Comparison of ENCODE assay signal across 1 cellular context in genomic region chr6:15026832-15027231, GRCh38.
TF ChIP-seq lines count a peak whose summit lies in the region.

No MANE protein-coding gene starts in this region.

TF ChIP-seq in HepG2, 621 proteins besides CTCF, POLR2A, EP300 and RAD21 (continued from another document and continues in another):
- TF ChIP-seq AHDC1 (CRISPR knock-in tag; IDR thresholded peaks at IDR 0.05; ENCODE audit: borderline replicate concordance): peak; percentile 83
- no peak for TF ChIP-seq ZBTB33 (CRISPR knock-in tag; IDR thresholded peaks at IDR 0.05)
- no peak for TF ChIP-seq ZNF407 (CRISPR knock-in tag; IDR thresholded peaks at IDR 0.05; ENCODE audit: not compliant biosample characterization)
- TF ChIP-seq ZNF513 (CRISPR knock-in tag; conservative IDR thresholded peaks at IDR 0.05): no peak
- no peak for TF ChIP-seq ZFX (CRISPR knock-in tag; IDR thresholded peaks at IDR 0.05; ENCODE audit: low read depth)
- TF ChIP-seq PCBP1 (IDR thresholded peaks at IDR 0.05; ENCODE audit: borderline replicate concordance, low read depth, low read length): no peak
- no peak for TF ChIP-seq TCF7 (IDR thresholded peaks at IDR 0.05; ENCODE audit: low read depth)
- no peak for TF ChIP-seq SAFB2 (CRISPR knock-in tag; IDR thresholded peaks at IDR 0.05; ENCODE audit: borderline replicate concordance, low read depth)
- TF ChIP-seq ZNF761 (CRISPR knock-in tag; conservative IDR thresholded peaks at IDR 0.05): no peak
- TF ChIP-seq TARDBP (CRISPR knock-in tag; IDR thresholded peaks at IDR 0.05): peak; percentile 52; the same call in 1 of the 2 replicates
- TF ChIP-seq ZFP90 (CRISPR knock-in tag; IDR thresholded peaks at IDR 0.05; ENCODE audit: borderline replicate concordance): no peak
- peak; percentile 80 for TF ChIP-seq SKI (IDR thresholded peaks at IDR 0.05; ENCODE audit: partially characterized antibody)
- no peak; the same call in 1 of the 2 replicates for TF ChIP-seq ZNF121 (CRISPR knock-in tag; IDR thresholded peaks at IDR 0.05)
- TF ChIP-seq ZNF251 (CRISPR knock-in tag; IDR thresholded peaks at IDR 0.05): no peak
- TF ChIP-seq FOXK2 (IDR thresholded peaks at IDR 0.05): peak; percentile 53; the same call in 1 of the 2 replicates
- TF ChIP-seq MXD1 (CRISPR knock-in tag; IDR thresholded peaks at IDR 0.05): no peak
- TF ChIP-seq NR1H2 (CRISPR knock-in tag; IDR thresholded peaks at IDR 0.05; ENCODE audit: borderline replicate concordance, low read depth): no peak
- TF ChIP-seq ZNF770 (CRISPR knock-in tag; IDR thresholded peaks at IDR 0.05): no peak
- peak; percentile 64 for TF ChIP-seq RXRB (CRISPR knock-in tag; IDR thresholded peaks at IDR 0.05; ENCODE audit: borderline replicate concordance)
- no peak for TF ChIP-seq BATF2 (CRISPR knock-in tag; IDR thresholded peaks at IDR 0.05)
- TF ChIP-seq ZNF576 (CRISPR knock-in tag; IDR thresholded peaks at IDR 0.05): no peak
- TF ChIP-seq ZNF644 (CRISPR knock-in tag; IDR thresholded peaks at IDR 0.05; ENCODE audit: low read depth): peak; percentile 70; the same call in 1 of the 2 replicates
- TF ChIP-seq THAP8 (CRISPR knock-in tag; IDR thresholded peaks at IDR 0.05; ENCODE audit: borderline replicate concordance): no peak
- no peak for TF ChIP-seq ZNF569 (CRISPR knock-in tag; IDR thresholded peaks at IDR 0.05; ENCODE audit: borderline replicate concordance)
- TF ChIP-seq BCL3 (CRISPR knock-in tag; IDR thresholded peaks at IDR 0.05): no peak
- no peak for TF ChIP-seq PAF1 (CRISPR knock-in tag; IDR thresholded peaks at IDR 0.05)
- TF ChIP-seq RORA (CRISPR knock-in tag; IDR thresholded peaks at IDR 0.05): no peak
- TF ChIP-seq ATAD3A (CRISPR knock-in tag; IDR thresholded peaks at IDR 0.05): no peak
- no peak for TF ChIP-seq KLF11 (CRISPR knock-in tag; IDR thresholded peaks at IDR 0.05)
- TF ChIP-seq RELA (CRISPR knock-in tag; IDR thresholded peaks at IDR 0.05): no peak
